Comparison of ENCODE assay signal across 23 cellular contexts in genomic region chr20:49447364-49447763, GRCh38. TPM values are rescaled to one million over a fixed set of nuclear protein-coding genes. Genes with fewer than 3 reads are reported as not detected.
DNase-seq lines count a peak whose midpoint lies in the region; ATAC-seq, FAIRE-seq and TF ChIP-seq lines count a peak whose summit lies in the region.
"Had no signal": no experiment of that assay in that cellular context is flagged by ENCODE, and none has a peak within 500 bp of the region (broad histone marks: within the 10 kb centered on the region; RNA-seq: fewer than 3 reads in every experiment).

No MANE protein-coding gene starts in this region.

- TF ChIP-seq POLR2A in prostate gland (IDR thresholded peaks at IDR 0.05) (no peak), transverse colon (IDR thresholded peaks at IDR 0.05) (no peak)

- H3K9me3 ChIP-seq in right atrium auricular region, result no peaks in the 10 kb centered on the region
- no peaks in the 10 kb centered on the region for H3K9me3 ChIP-seq in prostate gland
- no peaks in the 10 kb centered on the region for H3K9me3 ChIP-seq in transverse colon

- H3K27me3 ChIP-seq in right atrium auricular region, result no peaks in the 10 kb centered on the region
- H3K27me3 ChIP-seq in prostate gland (replicated peaks; ENCODE audit: insufficient read depth), result no peaks in the 10 kb centered on the region
- H3K27me3 ChIP-seq in transverse colon, result peaks cover 2% of the 10 kb centered on the region
- H3K27me3 ChIP-seq: cardiac muscle cell had no signal

- no peaks in the 10 kb centered on the region for H3K4me1 Mint-ChIP-seq in activated CD8-positive, alpha-beta memory T cell treated with anti-CD3 and anti-CD28 coated beads, Interleukin-2, amount 10 ng/mL, durations not matched to agents 7 days and 5 days
- H3K4me1 Mint-ChIP-seq: activated B cell treated with CpG ODN at 0.5 μM for 24 hours had no signal

- DNase-seq in right atrium auricular region (ENCODE audit: low spot score) (no peak), prostate gland (ENCODE audit: low spot score) (no peak), transverse colon (no peak), SKM-1 treated with dmso at 0.1 percent for 144 hours (lab: John Stamatoyannopoulos, UW; ENCODE audit: unreplicated experiment) (no peak), GM19239 (ENCODE audit: insufficient read length, low spot score) (no peak)
- DNase-seq in activated CD8-positive, alpha-beta memory T cell treated with anti-CD3 and anti-CD28 coated beads, Interleukin-2, amount 10 ng/mL, durations not matched to agents 7 days and 5 days, result no peak
- DNase-seq: activated B cell treated with CpG ODN at 0.5 μM for 24 hours; effector CD4-positive, alpha-beta T cell; EL; mammary epithelial cell; NCI-H1048; NCI-H2081; NCI-H510A; retina; SHP77 treated with DMSO at 0.1 percent for 48 hours; stimulated activated naive CD8-positive, alpha-beta T cell treated with anti-CD3 and anti-CD28 coated beads, Interleukin-15, Interleukin-2, amounts not matched to agents 100 U/mL and 50 U/mL, for 24 hours had no signal

- H3K4me3 Mint-ChIP-seq in activated CD8-positive, alpha-beta memory T cell treated with anti-CD3 and anti-CD28 coated beads, Interleukin-2, amount 10 ng/mL, durations not matched to agents 7 days and 5 days, result no peak overlapping the region
- H3K4me3 Mint-ChIP-seq: activated B cell treated with CpG ODN at 0.5 μM for 24 hours; activated T-helper 1 cell treated with anti-CD3 and anti-CD28 coated beads, Interleukin-12 subunit alpha, Interleukin-12 subunit beta, Interleukin-2, Interleukin-4 antibody, amounts not matched to agents 30 ng/mL and 10 ng/mL and 1 ng/mL, durations not matched to agents 14 hours and 24 hours and 36 hours; natural killer cell treated with Interleukin-12 subunit alpha and Interleukin-12 subunit beta and Interleukin-15 and Interleukin-18, amount 100 ng/mL, for 72 hours had no signal

- FAIRE-seq in GM19239 (lab: Jason Lieb, UNC), result no peak
- FAIRE-seq: GM18507, islet of Langerhans had no signal

- TF ChIP-seq CTCF in right atrium auricular region (IDR thresholded peaks at IDR 0.05) (no peak), prostate gland (IDR thresholded peaks at IDR 0.05) (no peak), transverse colon (IDR thresholded peaks at IDR 0.05) (no peak)

- no peak for ATAC-seq in activated CD8-positive, alpha-beta memory T cell treated with anti-CD3 and anti-CD28 coated beads, Interleukin-2, amount 10 ng/mL, durations not matched to agents 7 days and 5 days
- no peak for ATAC-seq in HG02623 (IDR thresholded peaks at IDR 0.05; ENCODE audit: unreplicated experiment)
- ATAC-seq: stimulated activated naive CD8-positive, alpha-beta T cell treated with anti-CD3 and anti-CD28 coated beads, Interleukin-15, Interleukin-2, amounts not matched to agents 100 U/mL and 50 U/mL, for 24 hours had no signal

- no peak for TF ChIP-seq EP300 in transverse colon (IDR thresholded peaks at IDR 0.05; ENCODE audit: low read depth)

- in situ Hi-C loops in transverse colon (cut with MboI; ENCODE audit: low pct_ligation_motif_present in 1 of 4, low pct_unique_long_range_greater_than_20kb in 1 of 4, low sequenced_read_pairs in 3 of 4), result no loop called here

- no peaks in the 10 kb centered on the region for H3K36me3 Mint-ChIP-seq in activated CD8-positive, alpha-beta memory T cell treated with anti-CD3 and anti-CD28 coated beads, Interleukin-2, amount 10 ng/mL, durations not matched to agents 7 days and 5 days
- H3K36me3 Mint-ChIP-seq: natural killer cell treated with Interleukin-12 subunit alpha and Interleukin-12 subunit beta and Interleukin-15 and Interleukin-18, amount 100 ng/mL, for 72 hours had no signal

- H3K36me3 ChIP-seq in right atrium auricular region (no peaks in the 10 kb centered on the region), prostate gland (no peaks in the 10 kb centered on the region), transverse colon (no peaks in the 10 kb centered on the region)
- H3K36me3 ChIP-seq: cardiac muscle cell had no signal

- no peak overlapping the region for H3K4me3 ChIP-seq in right atrium auricular region
- H3K4me3 ChIP-seq in prostate gland, result no peak overlapping the region
- H3K4me3 ChIP-seq in transverse colon, result no peak overlapping the region
- H3K4me3 ChIP-seq: cardiac muscle cell had no signal

- WGBS in prostate gland, result 88% methylated on average over 6 of the region's 6 CpGs
- 68% methylated on average over 6 of the region's 6 CpGs; no CpG with 5 or more reads in 1 of the 2 donors for WGBS in transverse colon (ENCODE audit: low coverage in 1 of 2), 2 donors

- H3K4me1 ChIP-seq in right atrium auricular region (peaks cover 0 to 40% of the 10 kb centered on the region in 2 donors), prostate gland (replicated peaks) (no peaks in the 10 kb centered on the region), transverse colon (peaks cover 6 to 34% (median 19%) of the 10 kb centered on the region in 4 donors)

- peaks cover 26% of the 10 kb centered on the region for H3K27me3 Mint-ChIP-seq in activated CD8-positive, alpha-beta memory T cell treated with anti-CD3 and anti-CD28 coated beads, Interleukin-2, amount 10 ng/mL, durations not matched to agents 7 days and 5 days

- H3K27ac ChIP-seq in cingulate gyrus (ENCODE audit: low read depth, low read length), result peak overlapping the region; percentile 19
- H3K27ac ChIP-seq in right atrium auricular region, result peak overlapping the region; percentile 55 to 56
- peak overlapping the region; percentile 56 to 58 for H3K27ac ChIP-seq in prostate gland
- H3K27ac ChIP-seq in transverse colon, result peak overlapping the region; percentile 66 to 87 (median 76)
- H3K27ac ChIP-seq: cardiac muscle cell had no signal

- intact Hi-C loops in prostate gland (cut with DNase I) (loop anchor here (5.0 kb wide), 1 partner anchor 35 kb away; the partner anchor contains the start of gene KCNB1), transverse colon (cut with DNase I; ENCODE audit: low total_unique reads) (loop anchor here (10.0 kb wide), 1 partner anchor 53 kb away; no protein-coding TSS in a partner anchor)

- CTCF ChIA-PET in activated CD8-positive, alpha-beta memory T cell treated with anti-CD3 and anti-CD28 coated beads, Interleukin-2, amount 10 ng/mL, durations not matched to agents 7 days and 5 days (lab: Charles Lee), result no interaction called here

- no peak overlapping the region for H3K27ac Mint-ChIP-seq in activated CD8-positive, alpha-beta memory T cell treated with anti-CD3 and anti-CD28 coated beads, Interleukin-2, amount 10 ng/mL, durations not matched to agents 7 days and 5 days
- H3K27ac Mint-ChIP-seq: activated B cell treated with CpG ODN at 0.5 μM for 24 hours; activated T-helper 1 cell treated with anti-CD3 and anti-CD28 coated beads, Interleukin-12 subunit alpha, Interleukin-12 subunit beta, Interleukin-2, Interleukin-4 antibody, amounts not matched to agents 30 ng/mL and 10 ng/mL and 1 ng/mL, durations not matched to agents 14 hours and 24 hours and 36 hours; natural killer cell treated with Interleukin-12 subunit alpha and Interleukin-12 subunit beta and Interleukin-15 and Interleukin-18, amount 100 ng/mL, for 72 hours had no signal

- no peaks in the 10 kb centered on the region for H3K9me3 Mint-ChIP-seq in activated CD8-positive, alpha-beta memory T cell treated with anti-CD3 and anti-CD28 coated beads, Interleukin-2, amount 10 ng/mL, durations not matched to agents 7 days and 5 days (ENCODE audit: low read depth)
- H3K9me3 Mint-ChIP-seq: activated B cell treated with CpG ODN at 0.5 μM for 24 hours; activated T-helper 1 cell treated with anti-CD3 and anti-CD28 coated beads, Interleukin-12 subunit alpha, Interleukin-12 subunit beta, Interleukin-2, Interleukin-4 antibody, amounts not matched to agents 30 ng/mL and 10 ng/mL and 1 ng/mL, durations not matched to agents 14 hours and 24 hours and 36 hours; natural killer cell treated with Interleukin-12 subunit alpha and Interleukin-12 subunit beta and Interleukin-15 and Interleukin-18, amount 100 ng/mL, for 72 hours had no signal

RNA-seq across cellular contexts. Expression of gene KCNB1, which starts 35.1 kb away (rescaled TPM):
- 1 to 10 TPM; 1.4 to 2.7 TPM for total RNA-seq in right atrium auricular region
- 10 to 100 TPM in 1 of 2 donors, 1 to 10 TPM in 1; 2.8 to 16.1 TPM for total RNA-seq in prostate gland
- 1 to 10 TPM; 1.9 to 5.6 (median 2.3) TPM for total RNA-seq in transverse colon
- total RNA-seq in activated CD8-positive, alpha-beta memory T cell treated with anti-CD3 and anti-CD28 coated beads, Interleukin-2, amount 10 ng/mL, durations not matched to agents 7 days and 5 days, result under 1 TPM in 1 of 2 experiments, not detected in 1; 0.05 TPM
- total RNA-seq: activated B cell treated with CpG ODN at 0.5 μM for 24 hours; natural killer cell treated with Interleukin-12 subunit alpha and Interleukin-12 subunit beta and Interleukin-15 and Interleukin-18, amount 100 ng/mL, for 72 hours had no signal

Comparison
In these comparisons a context has a peak if more than half of its experiments do, and no peak if none do; other contexts are left out.
1. H3K27ac ChIP-seq: peak in every context shown above with its lines; median percentile 76 in transverse colon; 57 in prostate gland; 56 in right atrium auricular region; 19 in cingulate gyrus.